In the genomic region with DNA sequence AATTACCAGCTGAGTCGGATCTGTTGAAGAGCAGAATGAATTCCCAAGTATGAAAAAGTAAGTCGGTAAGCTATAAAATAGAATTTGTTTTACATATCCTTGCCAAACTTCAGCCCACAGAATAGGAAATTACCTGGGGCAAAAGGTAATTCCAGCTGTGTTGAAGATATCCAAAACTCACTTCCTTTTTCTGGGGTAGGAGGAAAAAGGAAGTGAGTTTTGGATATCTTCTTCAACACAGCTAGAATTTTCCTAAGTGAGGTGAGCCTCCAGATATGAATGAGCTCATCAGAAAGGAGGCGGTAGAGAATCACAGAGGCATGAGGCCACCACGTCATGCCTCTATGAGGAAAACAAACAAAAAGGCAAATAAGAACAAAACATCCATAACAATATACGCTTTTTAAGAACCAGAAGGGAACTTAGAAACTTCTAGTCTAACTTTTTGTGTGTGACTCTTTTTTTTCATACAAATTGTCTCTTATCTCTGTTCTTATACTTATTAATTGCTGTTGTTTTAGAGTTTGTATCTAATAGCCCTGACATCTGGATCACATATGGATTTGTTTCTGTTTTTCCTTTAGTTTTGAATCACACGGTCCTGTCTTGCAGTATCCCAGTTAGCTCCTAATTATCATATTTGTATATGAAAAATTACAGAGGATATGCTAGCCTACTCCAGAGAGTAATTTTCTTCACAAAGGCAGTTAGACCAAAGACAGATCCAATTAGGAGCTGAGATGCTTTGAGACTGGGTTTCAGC, we compare ENCODE assay signal across 2 cellular contexts.
TF ChIP-seq lines count a peak whose summit lies in the region.

No MANE protein-coding gene starts in this region.

TF ChIP-seq in GM23338, 12 proteins besides CTCF, POLR2A, EP300 and RAD21 (continues in another document):
- TF ChIP-seq ZNF331 (CRISPR knock-in tag; IDR thresholded peaks at IDR 0.05; ENCODE audit: low read depth), result no peak
- no peak for TF ChIP-seq JUNB (IDR thresholded peaks at IDR 0.05; ENCODE audit: unreplicated experiment)
- TF ChIP-seq POLR2AphosphoS5 (IDR thresholded peaks at IDR 0.05; ENCODE audit: low read depth), result no peak
- TF ChIP-seq, protein P1, sequence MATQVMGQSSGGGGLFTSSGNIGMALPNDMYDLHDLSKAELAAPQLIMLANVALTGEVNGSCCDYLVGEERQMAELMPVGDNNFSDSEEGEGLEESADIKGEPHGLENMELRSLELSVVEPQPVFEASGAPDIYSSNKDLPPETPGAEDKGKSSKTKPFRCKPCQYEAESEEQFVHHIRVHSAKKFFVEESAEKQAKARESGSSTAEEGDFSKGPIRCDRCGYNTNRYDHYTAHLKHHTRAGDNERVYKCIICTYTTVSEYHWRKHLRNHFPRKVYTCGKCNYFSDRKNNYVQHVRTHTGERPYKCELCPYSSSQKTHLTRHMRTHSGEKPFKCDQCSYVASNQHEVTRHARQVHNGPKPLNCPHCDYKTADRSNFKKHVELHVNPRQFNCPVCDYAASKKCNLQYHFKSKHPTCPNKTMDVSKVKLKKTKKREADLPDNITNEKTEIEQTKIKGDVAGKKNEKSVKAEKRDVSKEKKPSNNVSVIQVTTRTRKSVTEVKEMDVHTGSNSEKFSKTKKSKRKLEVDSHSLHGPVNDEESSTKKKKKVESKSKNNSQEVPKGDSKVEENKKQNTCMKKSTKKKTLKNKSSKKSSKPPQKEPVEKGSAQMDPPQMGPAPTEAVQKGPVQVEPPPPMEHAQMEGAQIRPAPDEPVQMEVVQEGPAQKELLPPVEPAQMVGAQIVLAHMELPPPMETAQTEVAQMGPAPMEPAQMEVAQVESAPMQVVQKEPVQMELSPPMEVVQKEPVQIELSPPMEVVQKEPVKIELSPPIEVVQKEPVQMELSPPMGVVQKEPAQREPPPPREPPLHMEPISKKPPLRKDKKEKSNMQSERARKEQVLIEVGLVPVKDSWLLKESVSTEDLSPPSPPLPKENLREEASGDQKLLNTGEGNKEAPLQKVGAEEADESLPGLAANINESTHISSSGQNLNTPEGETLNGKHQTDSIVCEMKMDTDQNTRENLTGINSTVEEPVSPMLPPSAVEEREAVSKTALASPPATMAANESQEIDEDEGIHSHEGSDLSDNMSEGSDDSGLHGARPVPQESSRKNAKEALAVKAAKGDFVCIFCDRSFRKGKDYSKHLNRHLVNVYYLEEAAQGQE (IDR thresholded peaks at IDR 0.05; ENCODE audit: unreplicated experiment), result no peak
- TF ChIP-seq, protein P2, sequence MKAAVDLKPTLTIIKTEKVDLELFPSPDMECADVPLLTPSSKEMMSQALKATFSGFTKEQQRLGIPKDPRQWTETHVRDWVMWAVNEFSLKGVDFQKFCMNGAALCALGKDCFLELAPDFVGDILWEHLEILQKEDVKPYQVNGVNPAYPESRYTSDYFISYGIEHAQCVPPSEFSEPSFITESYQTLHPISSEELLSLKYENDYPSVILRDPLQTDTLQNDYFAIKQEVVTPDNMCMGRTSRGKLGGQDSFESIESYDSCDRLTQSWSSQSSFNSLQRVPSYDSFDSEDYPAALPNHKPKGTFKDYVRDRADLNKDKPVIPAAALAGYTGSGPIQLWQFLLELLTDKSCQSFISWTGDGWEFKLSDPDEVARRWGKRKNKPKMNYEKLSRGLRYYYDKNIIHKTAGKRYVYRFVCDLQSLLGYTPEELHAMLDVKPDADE (IDR thresholded peaks at IDR 0.05), result no peak
- TF ChIP-seq NANOG (IDR thresholded peaks at IDR 0.05; ENCODE audit: borderline replicate concordance), result no peak
- no peak for TF ChIP-seq ZNF114 (CRISPR knock-in tag; IDR thresholded peaks at IDR 0.05)
- TF ChIP-seq EZH2phosphoT487 (IDR thresholded peaks at IDR 0.05; ENCODE audit: unreplicated experiment), result no peak
- no peak for TF ChIP-seq STAT1 (IDR thresholded peaks at IDR 0.05; ENCODE audit: unreplicated experiment)
- TF ChIP-seq CREB1 (CRISPR knock-in tag; IDR thresholded peaks at IDR 0.05; ENCODE audit: low read depth), result no peak
- no peak for TF ChIP-seq EZH2 (IDR thresholded peaks at IDR 0.05; ENCODE audit: low read depth, unreplicated experiment)

TF ChIP-seq in WTC11, 78 proteins besides CTCF, POLR2A, EP300 and RAD21:
- TF ChIP-seq ZNF121 (CRISPR knock-in tag; IDR thresholded peaks at IDR 0.05) (no peak), NR2C2 (CRISPR knock-in tag; IDR thresholded peaks at IDR 0.05) (no peak), MYBL2 (CRISPR knock-in tag; IDR thresholded peaks at IDR 0.05) (no peak)
TF ChIP-seq in WTC11: peak in this region for 0.
